Comparison of ENCODE assay signal across 2 cellular contexts in the genomic region with DNA sequence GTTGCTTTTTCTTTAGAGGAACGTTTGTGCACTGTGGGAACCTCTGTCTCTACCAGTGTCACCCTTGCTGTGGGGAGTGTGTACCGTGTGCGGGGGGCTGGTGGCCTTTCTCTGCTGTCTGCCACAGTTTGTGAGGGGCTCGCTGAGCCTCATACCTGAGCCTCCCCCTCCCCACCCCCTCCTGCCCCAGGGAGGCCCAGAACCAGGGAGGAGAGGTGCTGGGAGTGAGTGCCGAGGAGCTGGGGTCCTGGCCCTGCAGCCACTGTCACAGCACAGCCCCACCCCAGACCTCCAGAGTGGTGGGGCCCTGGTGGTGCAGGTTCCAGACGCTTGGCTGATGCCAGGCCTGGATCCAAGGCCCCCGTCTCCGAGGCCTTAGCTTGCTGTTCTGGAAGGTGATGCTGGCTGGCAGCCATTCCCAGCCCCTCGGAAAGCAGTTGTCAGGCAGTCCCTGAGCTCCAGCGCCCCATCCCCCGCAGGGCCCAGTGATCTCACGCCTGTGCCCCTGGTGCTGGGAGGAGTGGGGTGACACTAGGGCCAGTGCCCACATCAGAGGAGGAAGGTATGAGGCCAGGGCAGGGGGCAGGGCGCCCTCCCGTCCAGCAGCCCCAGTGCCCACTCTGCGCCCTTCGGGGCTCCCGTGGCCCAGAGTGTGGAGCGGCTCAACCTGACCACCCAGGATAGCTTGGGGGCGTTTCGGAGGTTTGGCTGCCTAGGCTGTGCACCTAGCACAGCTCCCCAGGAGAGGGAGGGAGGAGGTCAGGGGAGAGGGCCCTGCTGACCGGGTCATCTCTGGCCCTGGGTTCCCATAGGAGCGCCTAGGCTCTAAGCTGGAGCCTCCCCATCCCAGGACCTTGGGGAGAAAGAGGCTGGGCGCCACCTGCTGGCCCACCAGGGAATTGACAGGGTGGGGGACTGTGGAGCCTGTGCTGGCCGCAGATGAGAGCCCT.
TF ChIP-seq lines count a peak whose summit lies in the region.

No MANE protein-coding gene starts in this region.

TF ChIP-seq in SK-N-SH treated with all-trans-retinoic acid at 6 μM for 48 hours, 23 proteins besides CTCF, POLR2A, EP300 and RAD21 (continued from another document):
- TF ChIP-seq, protein P1, sequence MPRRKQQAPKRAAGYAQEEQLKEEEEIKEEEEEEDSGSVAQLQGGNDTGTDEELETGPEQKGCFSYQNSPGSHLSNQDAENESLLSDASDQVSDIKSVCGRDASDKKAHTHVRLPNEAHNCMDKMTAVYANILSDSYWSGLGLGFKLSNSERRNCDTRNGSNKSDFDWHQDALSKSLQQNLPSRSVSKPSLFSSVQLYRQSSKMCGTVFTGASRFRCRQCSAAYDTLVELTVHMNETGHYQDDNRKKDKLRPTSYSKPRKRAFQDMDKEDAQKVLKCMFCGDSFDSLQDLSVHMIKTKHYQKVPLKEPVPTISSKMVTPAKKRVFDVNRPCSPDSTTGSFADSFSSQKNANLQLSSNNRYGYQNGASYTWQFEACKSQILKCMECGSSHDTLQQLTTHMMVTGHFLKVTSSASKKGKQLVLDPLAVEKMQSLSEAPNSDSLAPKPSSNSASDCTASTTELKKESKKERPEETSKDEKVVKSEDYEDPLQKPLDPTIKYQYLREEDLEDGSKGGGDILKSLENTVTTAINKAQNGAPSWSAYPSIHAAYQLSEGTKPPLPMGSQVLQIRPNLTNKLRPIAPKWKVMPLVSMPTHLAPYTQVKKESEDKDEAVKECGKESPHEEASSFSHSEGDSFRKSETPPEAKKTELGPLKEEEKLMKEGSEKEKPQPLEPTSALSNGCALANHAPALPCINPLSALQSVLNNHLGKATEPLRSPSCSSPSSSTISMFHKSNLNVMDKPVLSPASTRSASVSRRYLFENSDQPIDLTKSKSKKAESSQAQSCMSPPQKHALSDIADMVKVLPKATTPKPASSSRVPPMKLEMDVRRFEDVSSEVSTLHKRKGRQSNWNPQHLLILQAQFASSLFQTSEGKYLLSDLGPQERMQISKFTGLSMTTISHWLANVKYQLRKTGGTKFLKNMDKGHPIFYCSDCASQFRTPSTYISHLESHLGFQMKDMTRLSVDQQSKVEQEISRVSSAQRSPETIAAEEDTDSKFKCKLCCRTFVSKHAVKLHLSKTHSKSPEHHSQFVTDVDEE (CRISPR knock-in tag; IDR thresholded peaks at IDR 0.05), result no peak
- TF ChIP-seq ZFP30 (CRISPR knock-in tag; IDR thresholded peaks at IDR 0.05) (no peak), TCF4 (CRISPR knock-in tag; IDR thresholded peaks at IDR 0.05; ENCODE audit: borderline replicate concordance) (no peak), ARNTL (CRISPR knock-in tag; IDR thresholded peaks at IDR 0.05; ENCODE audit: borderline replicate concordance, low read depth) (no peak), ZNF70 (CRISPR knock-in tag; IDR thresholded peaks at IDR 0.05) (no peak), OSR1 (CRISPR knock-in tag; IDR thresholded peaks at IDR 0.05) (no peak)
- TF ChIP-seq, protein P2, sequence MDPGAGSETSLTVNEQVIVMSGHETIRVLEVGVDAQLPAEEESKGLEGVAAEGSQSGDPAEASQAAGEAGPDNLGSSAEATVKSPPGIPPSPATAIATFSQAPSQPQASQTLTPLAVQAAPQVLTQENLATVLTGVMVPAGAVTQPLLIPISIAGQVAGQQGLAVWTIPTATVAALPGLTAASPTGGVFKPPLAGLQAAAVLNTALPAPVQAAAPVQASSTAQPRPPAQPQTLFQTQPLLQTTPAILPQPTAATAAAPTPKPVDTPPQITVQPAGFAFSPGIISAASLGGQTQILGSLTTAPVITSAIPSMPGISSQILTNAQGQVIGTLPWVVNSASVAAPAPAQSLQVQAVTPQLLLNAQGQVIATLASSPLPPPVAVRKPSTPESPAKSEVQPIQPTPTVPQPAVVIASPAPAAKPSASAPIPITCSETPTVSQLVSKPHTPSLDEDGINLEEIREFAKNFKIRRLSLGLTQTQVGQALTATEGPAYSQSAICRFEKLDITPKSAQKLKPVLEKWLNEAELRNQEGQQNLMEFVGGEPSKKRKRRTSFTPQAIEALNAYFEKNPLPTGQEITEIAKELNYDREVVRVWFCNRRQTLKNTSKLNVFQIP (CRISPR knock-in tag; IDR thresholded peaks at IDR 0.05; ENCODE audit: borderline replicate concordance, low read depth), result no peak

TF ChIP-seq in liver, 16 proteins besides CTCF, POLR2A, EP300 and RAD21 (continued from another document):
- TF ChIP-seq, protein P3, sequence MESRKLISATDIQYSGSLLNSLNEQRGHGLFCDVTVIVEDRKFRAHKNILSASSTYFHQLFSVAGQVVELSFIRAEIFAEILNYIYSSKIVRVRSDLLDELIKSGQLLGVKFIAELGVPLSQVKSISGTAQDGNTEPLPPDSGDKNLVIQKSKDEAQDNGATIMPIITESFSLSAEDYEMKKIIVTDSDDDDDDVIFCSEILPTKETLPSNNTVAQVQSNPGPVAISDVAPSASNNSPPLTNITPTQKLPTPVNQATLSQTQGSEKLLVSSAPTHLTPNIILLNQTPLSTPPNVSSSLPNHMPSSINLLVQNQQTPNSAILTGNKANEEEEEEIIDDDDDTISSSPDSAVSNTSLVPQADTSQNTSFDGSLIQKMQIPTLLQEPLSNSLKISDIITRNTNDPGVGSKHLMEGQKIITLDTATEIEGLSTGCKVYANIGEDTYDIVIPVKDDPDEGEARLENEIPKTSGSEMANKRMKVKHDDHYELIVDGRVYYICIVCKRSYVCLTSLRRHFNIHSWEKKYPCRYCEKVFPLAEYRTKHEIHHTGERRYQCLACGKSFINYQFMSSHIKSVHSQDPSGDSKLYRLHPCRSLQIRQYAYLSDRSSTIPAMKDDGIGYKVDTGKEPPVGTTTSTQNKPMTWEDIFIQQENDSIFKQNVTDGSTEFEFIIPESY (IDR thresholded peaks at IDR 0.05), result no peak
- TF ChIP-seq, protein P4, sequence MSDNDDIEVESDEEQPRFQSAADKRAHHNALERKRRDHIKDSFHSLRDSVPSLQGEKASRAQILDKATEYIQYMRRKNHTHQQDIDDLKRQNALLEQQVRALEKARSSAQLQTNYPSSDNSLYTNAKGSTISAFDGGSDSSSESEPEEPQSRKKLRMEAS (IDR thresholded peaks at IDR 0.05), result no peak
- TF ChIP-seq EGR1 (IDR thresholded peaks at IDR 0.05; ENCODE audit: low read depth in 2 of 2) (no peak), YY1 (IDR thresholded peaks at IDR 0.05) (no peak)
